13 cellular contexts compared by ENCODE assay signal in the genomic region with DNA sequence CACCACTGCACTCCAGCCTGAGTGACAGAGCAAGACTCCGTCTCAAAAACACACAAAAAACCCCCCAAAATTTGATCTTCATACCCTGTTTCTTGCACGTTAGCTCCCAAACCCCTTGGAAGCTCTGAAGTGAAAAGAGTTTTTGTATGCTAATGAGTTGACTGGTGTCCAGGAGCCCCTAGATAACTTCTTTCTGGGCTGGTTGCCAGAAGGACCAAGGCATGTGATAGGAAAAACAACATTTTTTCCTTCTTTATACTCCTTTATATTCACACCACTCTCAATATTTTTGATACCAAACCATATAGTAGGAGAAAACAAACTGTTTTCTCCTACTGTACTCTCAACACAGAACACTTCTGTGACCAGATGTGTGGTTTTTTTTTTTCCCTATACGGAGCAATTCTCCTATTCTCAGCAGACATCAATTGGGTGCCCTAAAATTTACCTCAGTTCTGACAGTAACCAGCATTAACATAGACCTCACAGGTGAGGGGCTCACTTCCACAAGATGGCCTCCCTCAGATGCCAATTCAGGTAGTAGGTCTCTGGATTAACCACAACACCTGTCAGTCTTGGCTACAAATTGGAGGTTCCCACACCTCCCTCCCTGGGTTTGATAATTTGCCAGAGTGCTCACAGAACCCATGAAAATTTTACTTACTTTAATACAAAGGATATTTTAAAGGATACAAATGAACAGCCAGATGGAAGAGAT. TPM values are rescaled to one million over a fixed set of nuclear protein-coding genes. Genes with fewer than 3 reads are reported as not detected.
A peak's percentile ranks its signal among the peaks of the same experiment; 100 is the strongest.
DNase-seq lines count a peak whose midpoint lies in the region; ATAC-seq and TF ChIP-seq lines count a peak whose summit lies in the region.
"Had no signal": no experiment of that assay in that cellular context is flagged by ENCODE, and none has a peak within 500 bp of the region (broad histone marks: within the 10 kb centered on the region; RNA-seq: fewer than 3 reads in every experiment).

No MANE protein-coding gene starts in this region.

- no peak overlapping the region for H3K4me3 ChIP-seq in CD4-positive, CD25-positive, alpha-beta regulatory T cell (ENCODE audit: low read depth, low read length)
- H3K4me3 ChIP-seq in cardiac fibroblast (replicated peaks in 1 of 2; ENCODE audit: low read depth in 2 of 2, low read length in 2 of 2) (no peak overlapping the region), trophoblast cell (ENCODE audit: low read depth, low read length) (no peak overlapping the region)

- no peak overlapping the region for H2AFZ ChIP-seq in trophoblast cell (ENCODE audit: insufficient read depth, low read length, poor library complexity)

- H3K36me3 Mint-ChIP-seq in CD4-positive, CD25-positive, alpha-beta regulatory T cell = peaks cover 8% of the 10 kb centered on the region
- H3K36me3 Mint-ChIP-seq: activated naive CD8-positive, alpha-beta T cell treated with anti-CD3 and anti-CD28 coated beads, Interleukin-2, amount 10 ng/mL, durations not matched to agents 7 days and 5 days had no signal

- peaks cover 3% of the 10 kb centered on the region for H3K36me3 ChIP-seq in CD4-positive, CD25-positive, alpha-beta regulatory T cell (ENCODE audit: control insufficient read depth, insufficient read depth, low read length)
- peaks cover 1 to 2% of the 10 kb centered on the region in 2 experiments for H3K36me3 ChIP-seq in trophoblast cell (ENCODE audit: control insufficient read depth in 1 of 2, insufficient read depth in 2 of 2, low read length in 2 of 2)

- H3K27me3 Mint-ChIP-seq in CD4-positive, CD25-positive, alpha-beta regulatory T cell = no peaks in the 10 kb centered on the region
- H3K27me3 Mint-ChIP-seq: activated naive CD8-positive, alpha-beta T cell treated with anti-CD3 and anti-CD28 coated beads, Interleukin-2, amount 10 ng/mL, durations not matched to agents 7 days and 5 days; B cell; naive thymus-derived CD4-positive, alpha-beta T cell had no signal

- no peak overlapping the region for H3K9ac ChIP-seq in trophoblast cell (ENCODE audit: low read length)

- H3K79me1 ChIP-seq in trophoblast cell (ENCODE audit: low read length) = no peaks in the 10 kb centered on the region

- TF ChIP-seq RAD21 in Ishikawa (IDR thresholded peaks at IDR 0.05; ENCODE audit: low read depth) = no peak

- H2BK120ac ChIP-seq in trophoblast cell (ENCODE audit: insufficient read depth, low read length, poor library complexity) = no peak overlapping the region

- no CpG with 5 or more reads among the region's 3 CpGs for WGBS in trophoblast cell (ENCODE audit: extremely low coverage, insufficient coverage, insufficient read length)

- no peak overlapping the region for H2BK5ac ChIP-seq in trophoblast cell (ENCODE audit: low read depth, low read length, poor library complexity)

- H4K91ac ChIP-seq in trophoblast cell (ENCODE audit: low read depth, low read length) = no peak overlapping the region

- peaks cover 7 to 37% (median 23%) of the 10 kb centered on the region in 4 donors for H3K4me1 Mint-ChIP-seq in CD4-positive, CD25-positive, alpha-beta regulatory T cell

- no peak for TF ChIP-seq EP300 in Ishikawa (IDR thresholded peaks at IDR 0.05; ENCODE audit: borderline replicate concordance)

- no peaks in the 10 kb centered on the region for H3K9me3 Mint-ChIP-seq in CD4-positive, CD25-positive, alpha-beta regulatory T cell
- H3K9me3 Mint-ChIP-seq: activated naive CD8-positive, alpha-beta T cell treated with anti-CD3 and anti-CD28 coated beads, Interleukin-2, amount 10 ng/mL, durations not matched to agents 7 days and 5 days; endodermal cell; naive thymus-derived CD4-positive, alpha-beta T cell; T-helper 1 cell treated with Interleukin-12 subunit alpha and Interleukin-12 subunit beta and Interleukin-4 antibody, amounts not matched to agents 30 μg/mL and 1 μg/mL, for 36 hours had no signal

- no peaks in the 10 kb centered on the region for H3K79me2 ChIP-seq in trophoblast cell (ENCODE audit: control insufficient read depth, insufficient read depth, low read length, poor library complexity)

- no peak for ATAC-seq in CD4-positive, CD25-positive, alpha-beta regulatory T cell (ENCODE audit: low read depth in 2 of 2)
- ATAC-seq: naive thymus-derived CD4-positive, alpha-beta T cell had no signal

- H3K4me3 Mint-ChIP-seq in CD4-positive, CD25-positive, alpha-beta regulatory T cell = no peak overlapping the region
- H3K4me3 Mint-ChIP-seq: activated naive CD8-positive, alpha-beta T cell treated with anti-CD3 and anti-CD28 coated beads, Interleukin-2, amount 10 ng/mL, durations not matched to agents 7 days and 5 days; B cell; endodermal cell; naive thymus-derived CD4-positive, alpha-beta T cell; T-helper 1 cell treated with Interleukin-12 subunit alpha and Interleukin-12 subunit beta and Interleukin-4 antibody, amounts not matched to agents 30 μg/mL and 1 μg/mL, for 36 hours had no signal

- H3K27ac Mint-ChIP-seq in CD4-positive, CD25-positive, alpha-beta regulatory T cell = peak overlapping the region in 2 of 3 donors; percentile 52 to 60
- H3K27ac Mint-ChIP-seq: activated naive CD8-positive, alpha-beta T cell treated with anti-CD3 and anti-CD28 coated beads, Interleukin-2, amount 10 ng/mL, durations not matched to agents 7 days and 5 days; B cell; endodermal cell; T-helper 1 cell treated with Interleukin-12 subunit alpha and Interleukin-12 subunit beta and Interleukin-4 antibody, amounts not matched to agents 30 μg/mL and 1 μg/mL, for 36 hours had no signal

- no peak for DNase-seq in CD4-positive, CD25-positive, alpha-beta regulatory T cell
- DNase-seq in cardiac fibroblast (ENCODE audit: low read depth in 2 of 2) (peak; percentile 39 to 86), medulla oblongata (ENCODE audit: extremely low spot score) (peak; percentile 12), NCI-H524 treated with DMSO at 0.1 percent for 48 hours (lab: John Stamatoyannopoulos, UW) (no peak), HT-29 (ENCODE audit: low spot score) (no peak), trophoblast cell (no peak), T-helper 1 cell (no peak)
- DNase-seq: activated naive CD8-positive, alpha-beta T cell treated with anti-CD3 and anti-CD28 coated beads, Interleukin-2, amount 10 ng/mL, durations not matched to agents 7 days and 5 days; endodermal cell; naive thymus-derived CD4-positive, alpha-beta T cell had no signal

- H3K23ac ChIP-seq in trophoblast cell (ENCODE audit: low read length) = no peak overlapping the region

- H2BK12ac ChIP-seq in trophoblast cell (ENCODE audit: low read length) = no peak overlapping the region

- H3K4me1 ChIP-seq in CD4-positive, CD25-positive, alpha-beta regulatory T cell (ENCODE audit: control insufficient read depth, insufficient read depth, low read length, poor library complexity, severe bottlenecking) = no peaks in the 10 kb centered on the region
- no peaks in the 10 kb centered on the region for H3K4me1 ChIP-seq in trophoblast cell (ENCODE audit: control insufficient read depth in 1 of 2, insufficient read depth in 2 of 2, low read length in 2 of 2)

- H3K27me3 ChIP-seq in CD4-positive, CD25-positive, alpha-beta regulatory T cell (ENCODE audit: control insufficient read depth, insufficient read depth, low read length) = no peaks in the 10 kb centered on the region
- H3K27me3 ChIP-seq in trophoblast cell (ENCODE audit: insufficient read depth, low read length) = no peaks in the 10 kb centered on the region

- H3K4ac ChIP-seq in trophoblast cell (ENCODE audit: low read depth, low read length) = no peak overlapping the region

- TF ChIP-seq CTCF in cardiac fibroblast (IDR thresholded peaks at IDR 0.05; ENCODE audit: low read depth, low read length) = no peak

- no peak overlapping the region for H4K8ac ChIP-seq in trophoblast cell (ENCODE audit: low read depth, low read length)

- no peak overlapping the region for H3K27ac ChIP-seq in CD4-positive, CD25-positive, alpha-beta regulatory T cell (ENCODE audit: insufficient read depth, low read length, poor library complexity, severe bottlenecking)
- no peak overlapping the region for H3K27ac ChIP-seq in trophoblast cell (ENCODE audit: low read depth, low read length)

- H2AK5ac ChIP-seq in trophoblast cell (ENCODE audit: low read length) = no peak overlapping the region

- no peak overlapping the region for H3K18ac ChIP-seq in trophoblast cell (ENCODE audit: low read length)

- no peaks in the 10 kb centered on the region for H3K9me3 ChIP-seq in CD4-positive, CD25-positive, alpha-beta regulatory T cell (ENCODE audit: control insufficient read depth in 2 of 2, low read length in 2 of 2)
- H3K9me3 ChIP-seq in trophoblast cell (ENCODE audit: insufficient read depth, low read depth, low read length) = no peaks in the 10 kb centered on the region

- H4K12ac ChIP-seq in trophoblast cell (ENCODE audit: low read depth, low read length) = no peak overlapping the region

- no peak overlapping the region for H3K4me2 ChIP-seq in trophoblast cell (ENCODE audit: low read length)

- no peak overlapping the region for H3K14ac ChIP-seq in trophoblast cell (ENCODE audit: low read length)

TF ChIP-seq in Ishikawa, 13 proteins besides CTCF, POLR2A, EP300 and RAD21:
- peak; percentile 62; the same call in 1 of the 2 replicates for TF ChIP-seq YY1 (IDR thresholded peaks at IDR 0.05; ENCODE audit: low read depth)
- TF ChIP-seq, protein P1, sequence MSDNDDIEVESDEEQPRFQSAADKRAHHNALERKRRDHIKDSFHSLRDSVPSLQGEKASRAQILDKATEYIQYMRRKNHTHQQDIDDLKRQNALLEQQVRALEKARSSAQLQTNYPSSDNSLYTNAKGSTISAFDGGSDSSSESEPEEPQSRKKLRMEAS (IDR thresholded peaks at IDR 0.05) = no peak
- TF ChIP-seq NFIC (IDR thresholded peaks at IDR 0.05) = peak; percentile 70

RNA-seq across cellular contexts. Expression of gene ZYG11B, which starts 25.5 kb away (rescaled TPM):
- total RNA-seq in CD4-positive, CD25-positive, alpha-beta regulatory T cell = 21.1 TPM
- 10 to 100 TPM; 13.6 to 16.5 (median 15.0) TPM for polyA plus RNA-seq in CD4-positive, CD25-positive, alpha-beta regulatory T cell
- total RNA-seq in HT-29 (2014; rRNA removed; shearing (Covaris generic)) = 3.3 and 6.5 TPM in 2 replicates
- 11.4 and 11.6 TPM in 2 replicates for polyA plus RNA-seq in trophoblast cell (2013)

RNA-seq across cellular contexts. Expression of gene COA7, which starts 53.6 kb away (rescaled TPM):
- 5.4 TPM for total RNA-seq in CD4-positive, CD25-positive, alpha-beta regulatory T cell
- 1 to 10 TPM; 2.4 to 4.6 (median 3.2) TPM for polyA plus RNA-seq in CD4-positive, CD25-positive, alpha-beta regulatory T cell
- 15.8 and 17.4 TPM in 2 replicates for total RNA-seq in HT-29 (2014; rRNA removed; shearing (Covaris generic))
- polyA plus RNA-seq in trophoblast cell (2013) = 7.9 TPM in 2 replicates

Comparison
In these comparisons a context has a peak if more than half of its experiments do, and no peak if none do; other contexts are left out.
1. DNase-seq: peak in cardiac fibroblast (2 of 2) and medulla oblongata (single experiment); none in CD4-positive, CD25-positive, alpha-beta regulatory T cell (0 of 3), NCI-H524 treated with DMSO at 0.1 percent for 48 hours (single experiment), HT-29 (single experiment), trophoblast cell (0 of 2) and T-helper 1 cell (0 of 5).